Comparison of ENCODE assay signal across 1 cellular context in the genomic region with DNA sequence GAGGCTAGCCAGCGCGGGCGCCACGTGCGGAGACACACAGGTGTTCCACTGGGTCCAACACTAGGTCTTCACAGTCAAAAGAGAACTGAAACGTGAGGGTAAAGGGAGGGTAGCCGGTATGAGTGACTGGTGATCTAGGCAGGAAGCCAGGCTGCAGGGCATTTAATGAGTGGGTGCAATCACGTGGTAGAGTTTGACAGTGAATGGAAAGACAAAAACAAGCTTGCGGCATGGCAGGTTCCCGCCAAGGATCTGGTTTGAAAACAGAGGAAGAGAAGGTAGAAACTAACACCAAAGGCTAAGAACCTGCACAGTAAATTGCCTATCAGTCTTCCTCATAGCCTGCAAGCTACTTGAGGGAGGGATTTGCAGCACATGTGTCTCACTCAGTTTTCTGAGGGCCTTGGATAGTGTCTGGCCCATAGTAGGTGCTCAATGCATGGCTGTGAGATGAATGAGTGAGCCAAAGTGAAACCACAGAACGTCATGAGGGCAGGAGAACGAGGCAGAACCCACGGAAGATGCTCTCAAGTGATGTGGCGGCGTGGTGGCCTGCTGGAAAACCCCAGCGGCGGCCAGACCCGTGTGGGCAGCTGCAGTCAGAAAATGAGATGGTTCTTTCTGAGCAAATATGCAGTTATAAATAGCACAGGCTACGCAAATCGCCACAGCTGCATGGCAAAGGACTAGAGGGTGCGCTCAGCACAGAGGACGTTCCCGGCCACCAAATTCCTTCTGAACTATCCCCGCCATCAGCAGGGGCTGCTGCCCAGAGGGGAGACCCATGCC.
TF ChIP-seq lines count a peak whose summit lies in the region.

No MANE protein-coding gene starts in this region.

TF ChIP-seq in WTC11, 78 proteins besides CTCF, POLR2A, EP300 and RAD21 (continued from another document):
- TF ChIP-seq, protein P1, sequence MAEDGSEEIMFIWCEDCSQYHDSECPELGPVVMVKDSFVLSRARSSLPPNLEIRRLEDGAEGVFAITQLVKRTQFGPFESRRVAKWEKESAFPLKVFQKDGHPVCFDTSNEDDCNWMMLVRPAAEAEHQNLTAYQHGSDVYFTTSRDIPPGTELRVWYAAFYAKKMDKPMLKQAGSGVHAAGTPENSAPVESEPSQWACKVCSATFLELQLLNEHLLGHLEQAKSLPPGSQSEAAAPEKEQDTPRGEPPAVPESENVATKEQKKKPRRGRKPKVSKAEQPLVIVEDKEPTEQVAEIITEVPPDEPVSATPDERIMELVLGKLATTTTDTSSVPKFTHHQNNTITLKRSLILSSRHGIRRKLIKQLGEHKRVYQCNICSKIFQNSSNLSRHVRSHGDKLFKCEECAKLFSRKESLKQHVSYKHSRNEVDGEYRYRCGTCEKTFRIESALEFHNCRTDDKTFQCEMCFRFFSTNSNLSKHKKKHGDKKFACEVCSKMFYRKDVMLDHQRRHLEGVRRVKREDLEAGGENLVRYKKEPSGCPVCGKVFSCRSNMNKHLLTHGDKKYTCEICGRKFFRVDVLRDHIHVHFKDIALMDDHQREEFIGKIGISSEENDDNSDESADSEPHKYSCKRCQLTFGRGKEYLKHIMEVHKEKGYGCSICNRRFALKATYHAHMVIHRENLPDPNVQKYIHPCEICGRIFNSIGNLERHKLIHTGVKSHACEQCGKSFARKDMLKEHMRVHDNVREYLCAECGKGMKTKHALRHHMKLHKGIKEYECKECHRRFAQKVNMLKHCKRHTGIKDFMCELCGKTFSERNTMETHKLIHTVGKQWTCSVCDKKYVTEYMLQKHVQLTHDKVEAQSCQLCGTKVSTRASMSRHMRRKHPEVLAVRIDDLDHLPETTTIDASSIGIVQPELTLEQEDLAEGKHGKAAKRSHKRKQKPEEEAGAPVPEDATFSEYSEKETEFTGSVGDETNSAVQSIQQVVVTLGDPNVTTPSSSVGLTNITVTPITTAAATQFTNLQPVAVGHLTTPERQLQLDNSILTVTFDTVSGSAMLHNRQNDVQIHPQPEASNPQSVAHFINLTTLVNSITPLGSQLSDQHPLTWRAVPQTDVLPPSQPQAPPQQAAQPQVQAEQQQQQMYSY (CRISPR knock-in tag; IDR thresholded peaks at IDR 0.05): no peak
- TF ChIP-seq FOXJ3 (CRISPR knock-in tag; IDR thresholded peaks at IDR 0.05; ENCODE audit: borderline replicate concordance) (no peak), NFE2L1 (CRISPR knock-in tag; IDR thresholded peaks at IDR 0.05) (no peak), ELF4 (CRISPR knock-in tag; IDR thresholded peaks at IDR 0.05; ENCODE audit: low read depth) (no peak)
- TF ChIP-seq, protein P2, sequence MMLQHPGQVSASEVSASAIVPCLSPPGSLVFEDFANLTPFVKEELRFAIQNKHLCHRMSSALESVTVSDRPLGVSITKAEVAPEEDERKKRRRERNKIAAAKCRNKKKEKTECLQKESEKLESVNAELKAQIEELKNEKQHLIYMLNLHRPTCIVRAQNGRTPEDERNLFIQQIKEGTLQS (CRISPR knock-in tag; conservative IDR thresholded peaks at IDR 0.05): no peak
TF ChIP-seq in WTC11: peak in this region for 0.
